In genomic region chr17:44948315-44948795, GRCh38 we compare ENCODE assay signal across 9 cellular contexts. TPM values are rescaled to one million over a fixed set of nuclear protein-coding genes. Genes with fewer than 3 reads are reported as not detected.
DNase-seq lines count a peak whose midpoint lies in the region; ATAC-seq, FAIRE-seq and TF ChIP-seq lines count a peak whose summit lies in the region.
"Had no signal": no experiment of that assay in that cellular context is flagged by ENCODE, and none has a peak within 500 bp of the region (broad histone marks: within the 10 kb centered on the region; RNA-seq: fewer than 3 reads in every experiment).

No MANE protein-coding gene starts in this region.

- H3K36me3 ChIP-seq in RWPE2 (ENCODE audit: low read depth): peaks cover 33% of the 10 kb centered on the region
- no peaks in the 10 kb centered on the region for H3K36me3 ChIP-seq in fibroblast of lung (ENCODE audit: control insufficient read depth, insufficient read depth, low read length)
- H3K36me3 ChIP-seq in rectal smooth muscle tissue (ENCODE audit: control insufficient read depth, insufficient read depth, low read length): no peaks in the 10 kb centered on the region

- H3K27me3 ChIP-seq in RWPE2 (ENCODE audit: insufficient read depth, poor library complexity, severe bottlenecking) (no peaks in the 10 kb centered on the region), fibroblast of lung (ENCODE audit: control insufficient read depth, insufficient read depth, low read length) (no peaks in the 10 kb centered on the region), rectal smooth muscle tissue (ENCODE audit: control insufficient read depth, insufficient read depth, low read length) (no peaks in the 10 kb centered on the region)

- ATAC-seq in RWPE2 (ENCODE audit: low read depth) (no peak), HG02885 (IDR thresholded peaks at IDR 0.05; ENCODE audit: poor library complexity, unreplicated experiment) (no peak), esophagus mucosa (no peak)

- H3K4me3 ChIP-seq in GM08714 (ENCODE audit: low read length) (peak overlapping the region; percentile 65; the same call in 1 of the 2 replicates), RWPE2 (ENCODE audit: severe bottlenecking) (peak overlapping the region; percentile 70), fibroblast of lung (replicated peaks in 1 of 4; ENCODE audit: control extremely low read depth in 1 of 4, insufficient read depth in 1 of 4, low read depth in 3 of 4, low read length in 4 of 4) (peak overlapping the region; percentile 58 to 83 (median 72)), rectal smooth muscle tissue (ENCODE audit: low read length) (peak overlapping the region; percentile 61)

- H3K79me2 ChIP-seq in fibroblast of lung (ENCODE audit: control insufficient read depth, insufficient read depth, low read length): peaks cover 41% of the 10 kb centered on the region

- H3K4me1 ChIP-seq in RWPE2 (ENCODE audit: insufficient read depth, poor library complexity, severe bottlenecking) (peaks cover 14% of the 10 kb centered on the region), fibroblast of lung (ENCODE audit: control insufficient read depth, extremely low read depth, insufficient read depth, low read length) (peaks cover 4% of the 10 kb centered on the region), rectal smooth muscle tissue (ENCODE audit: control insufficient read depth, insufficient read depth, low read length) (peaks cover 3% of the 10 kb centered on the region)

- H4K20me1 ChIP-seq in fibroblast of lung (ENCODE audit: control insufficient read depth, extremely low read depth, insufficient read depth, low read length): no peaks in the 10 kb centered on the region

- DNase-seq in RWPE2 (ENCODE audit: low spot score): no peak
- no peak for DNase-seq in fibroblast of lung (ENCODE audit: low read depth in 2 of 2)
- no peak for DNase-seq in RKO (ENCODE audit: low spot score)
- no peak for DNase-seq in GM12891 (ENCODE audit: insufficient read length, low spot score)

- H3K9me3 ChIP-seq in RWPE2 (ENCODE audit: severe bottlenecking): no peaks in the 10 kb centered on the region
- H3K9me3 ChIP-seq in fibroblast of lung (ENCODE audit: control insufficient read depth, insufficient read depth, low read depth, low read length): no peaks in the 10 kb centered on the region

- TF ChIP-seq CTCF in RWPE2 (IDR thresholded peaks at IDR 0.05; ENCODE audit: poor library complexity, severe bottlenecking): no peak
- no peak for TF ChIP-seq CTCF in fibroblast of lung (conservative IDR thresholded peaks at IDR 0.05 in 1 of 2, IDR thresholded peaks at IDR 0.05 in 1 of 2; ENCODE audit: low read depth in 1 of 2, low read length in 2 of 2)

- peak overlapping the region; percentile 96 for H3K4me2 ChIP-seq in fibroblast of lung (ENCODE audit: extremely low read depth, insufficient read depth, low read length)

- H3K27ac ChIP-seq in RWPE2 (ENCODE audit: poor library complexity, severe bottlenecking): peak overlapping the region; percentile 74
- peak overlapping the region; percentile 84 for H3K27ac ChIP-seq in fibroblast of lung (ENCODE audit: insufficient read depth, low read length)
- H3K27ac ChIP-seq in rectal smooth muscle tissue (ENCODE audit: low read depth, low read length): no peak overlapping the region

- H2AFZ ChIP-seq in fibroblast of lung (ENCODE audit: low read length): peak overlapping the region; percentile 95

- no peak for FAIRE-seq in GM12891 (lab: Jason Lieb, UNC)

- H3K9ac ChIP-seq in fibroblast of lung (ENCODE audit: insufficient read depth, low read length): peak overlapping the region; percentile 66
- H3K9ac ChIP-seq in rectal smooth muscle tissue (ENCODE audit: low read length): no peak overlapping the region

- no peak for TF ChIP-seq POLR2A in GM12891 (IDR thresholded peaks at IDR 0.05; ENCODE audit: low read depth, low read length)

TF ChIP-seq in GM12891, 5 proteins besides CTCF, POLR2A, EP300 and RAD21:
- TF ChIP-seq POLR2AphosphoS5 (IDR thresholded peaks at IDR 0.05; ENCODE audit: low read depth, low read length): no peak

RNA-seq across cellular contexts. Expression of gene KIF18B, which starts 0.8 kb away (rescaled TPM):
- total RNA-seq in fibroblast of lung (under 0.01 and 0.99 TPM in 2 replicates), esophagus mucosa (10.4 TPM)
- polyA plus RNA-seq in fibroblast of lung: 2.5 and 13.5 TPM in 2 replicates
- polyA plus RNA-seq in fibroblast of lung (2012): 2.5 and 10.3 TPM in 2 replicates
- 7.5 and 44.3 TPM in 2 replicates for polyA minus RNA-seq in fibroblast of lung (ENCODE audit: low replicate concordance)
- 5.1 TPM for polyA plus RNA-seq in GM12891 (2012; ENCODE audit: low read depth, missing spikeins)

RNA-seq across cellular contexts. Expression of gene C1QL1, which starts 19.7 kb away (rescaled TPM):
- 1.3 and 1.8 TPM in 2 replicates for total RNA-seq in fibroblast of lung
- polyA plus RNA-seq in fibroblast of lung: 0.53 and 1.0 TPM in 2 replicates
- 0.83 and 2.4 TPM in 2 replicates for polyA plus RNA-seq in fibroblast of lung (2012)
- 0.19 and 0.79 TPM in 2 replicates for polyA minus RNA-seq in fibroblast of lung (ENCODE audit: low replicate concordance)
- 0.12 TPM for total RNA-seq in esophagus mucosa
- polyA plus RNA-seq in GM12891 (2012; ENCODE audit: low read depth, missing spikeins): not detected

RNA-seq across cellular contexts. Expression of gene GFAP, which starts 33.1 kb away (rescaled TPM):
- total RNA-seq in fibroblast of lung (0.26 and 1.3 TPM in 2 replicates), esophagus mucosa (not detected)
- 0.31 and 0.32 TPM in 2 replicates for polyA plus RNA-seq in fibroblast of lung
- polyA plus RNA-seq in fibroblast of lung (2012): 0.24 and 0.41 TPM in 2 replicates
- polyA minus RNA-seq in fibroblast of lung (ENCODE audit: low replicate concordance): not detected in 2 replicates
- 0.15 TPM for polyA plus RNA-seq in GM12891 (2012; ENCODE audit: low read depth, missing spikeins)
- total RNA-seq: T-helper 2 cell treated with Interferon-gamma antibody and Interleukin-4, amounts not matched to agents 100 ng/mL and 5 ng/mL, for 36 hours had no signal

RNA-seq across cellular contexts. Expression of gene EFTUD2, which starts 49.1 kb away (rescaled TPM):
- 74.0 and 88.0 TPM in 2 replicates for total RNA-seq in fibroblast of lung
- 154 and 201 TPM in 2 replicates for polyA plus RNA-seq in fibroblast of lung
- 93.9 and 110 TPM in 2 replicates for polyA plus RNA-seq in fibroblast of lung (2012)
- polyA minus RNA-seq in fibroblast of lung (ENCODE audit: low replicate concordance): 338 and 489 TPM in 2 replicates
- total RNA-seq in esophagus mucosa: 92.3 TPM
- polyA plus RNA-seq in GM12891 (2012; ENCODE audit: low read depth, missing spikeins): 61.9 TPM
